1 cellular context compared by ENCODE assay signal in the genomic region with DNA sequence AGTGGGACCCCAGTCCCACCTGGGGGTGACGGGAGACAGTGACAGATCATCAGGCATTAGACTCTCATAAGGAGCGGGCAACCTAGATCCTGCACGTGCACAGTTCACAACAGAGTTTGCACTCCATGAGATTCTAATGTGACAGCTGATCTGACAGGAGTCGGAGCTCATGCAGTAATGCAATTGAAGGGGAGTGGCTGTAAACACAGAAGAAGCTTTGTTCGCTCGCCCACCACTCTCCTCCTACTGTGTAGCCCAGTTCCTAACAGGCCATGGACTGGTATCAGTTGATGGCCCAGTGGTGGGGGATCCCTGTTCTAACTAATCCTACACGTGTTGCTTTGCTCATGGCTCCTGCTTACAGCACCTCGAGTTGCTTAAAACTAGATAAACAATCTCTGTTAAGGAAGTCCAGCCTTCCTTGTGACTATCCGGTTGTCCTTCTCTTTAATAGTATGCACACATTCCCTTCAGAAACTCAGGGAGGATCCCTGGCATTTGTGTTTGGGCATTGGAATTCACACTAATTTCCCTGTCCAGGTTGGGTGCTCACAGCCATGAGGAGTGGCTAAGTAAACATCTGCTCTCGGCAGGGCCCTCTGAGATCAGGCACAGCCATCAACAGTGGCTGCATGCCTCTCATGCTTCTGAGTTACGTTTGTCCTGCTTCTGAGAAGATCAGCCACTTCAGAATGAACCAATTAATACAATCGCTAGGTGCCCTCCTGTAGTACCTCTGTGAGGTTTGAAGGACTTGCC.
TF ChIP-seq lines count a peak whose summit lies in the region.

No MANE protein-coding gene starts in this region.

TF ChIP-seq in HepG2, 621 proteins besides CTCF, POLR2A, EP300 and RAD21:
- TF ChIP-seq REXO4 (CRISPR knock-in tag; IDR thresholded peaks at IDR 0.05; ENCODE audit: borderline replicate concordance), result no peak
- no peak for TF ChIP-seq FOXA1 (IDR thresholded peaks at IDR 0.05)
- peak; percentile 86 for TF ChIP-seq FOXA1 (CRISPR knock-in tag; IDR thresholded peaks at IDR 0.05)
- no peak for TF ChIP-seq ZNF816 (CRISPR knock-in tag; IDR thresholded peaks at IDR 0.05; ENCODE audit: borderline replicate concordance)
- TF ChIP-seq, protein P1, sequence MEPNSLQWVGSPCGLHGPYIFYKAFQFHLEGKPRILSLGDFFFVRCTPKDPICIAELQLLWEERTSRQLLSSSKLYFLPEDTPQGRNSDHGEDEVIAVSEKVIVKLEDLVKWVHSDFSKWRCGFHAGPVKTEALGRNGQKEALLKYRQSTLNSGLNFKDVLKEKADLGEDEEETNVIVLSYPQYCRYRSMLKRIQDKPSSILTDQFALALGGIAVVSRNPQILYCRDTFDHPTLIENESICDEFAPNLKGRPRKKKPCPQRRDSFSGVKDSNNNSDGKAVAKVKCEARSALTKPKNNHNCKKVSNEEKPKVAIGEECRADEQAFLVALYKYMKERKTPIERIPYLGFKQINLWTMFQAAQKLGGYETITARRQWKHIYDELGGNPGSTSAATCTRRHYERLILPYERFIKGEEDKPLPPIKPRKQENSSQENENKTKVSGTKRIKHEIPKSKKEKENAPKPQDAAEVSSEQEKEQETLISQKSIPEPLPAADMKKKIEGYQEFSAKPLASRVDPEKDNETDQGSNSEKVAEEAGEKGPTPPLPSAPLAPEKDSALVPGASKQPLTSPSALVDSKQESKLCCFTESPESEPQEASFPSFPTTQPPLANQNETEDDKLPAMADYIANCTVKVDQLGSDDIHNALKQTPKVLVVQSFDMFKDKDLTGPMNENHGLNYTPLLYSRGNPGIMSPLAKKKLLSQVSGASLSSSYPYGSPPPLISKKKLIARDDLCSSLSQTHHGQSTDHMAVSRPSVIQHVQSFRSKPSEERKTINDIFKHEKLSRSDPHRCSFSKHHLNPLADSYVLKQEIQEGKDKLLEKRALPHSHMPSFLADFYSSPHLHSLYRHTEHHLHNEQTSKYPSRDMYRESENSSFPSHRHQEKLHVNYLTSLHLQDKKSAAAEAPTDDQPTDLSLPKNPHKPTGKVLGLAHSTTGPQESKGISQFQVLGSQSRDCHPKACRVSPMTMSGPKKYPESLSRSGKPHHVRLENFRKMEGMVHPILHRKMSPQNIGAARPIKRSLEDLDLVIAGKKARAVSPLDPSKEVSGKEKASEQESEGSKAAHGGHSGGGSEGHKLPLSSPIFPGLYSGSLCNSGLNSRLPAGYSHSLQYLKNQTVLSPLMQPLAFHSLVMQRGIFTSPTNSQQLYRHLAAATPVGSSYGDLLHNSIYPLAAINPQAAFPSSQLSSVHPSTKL (CRISPR knock-in tag; IDR thresholded peaks at IDR 0.05), result 0 out of 2 replicates have a peak, but pooled peaks have one; percentile 22
- TF ChIP-seq FOXA3 (CRISPR knock-in tag; IDR thresholded peaks at IDR 0.05), result peak; percentile 74
- TF ChIP-seq, protein P2, sequence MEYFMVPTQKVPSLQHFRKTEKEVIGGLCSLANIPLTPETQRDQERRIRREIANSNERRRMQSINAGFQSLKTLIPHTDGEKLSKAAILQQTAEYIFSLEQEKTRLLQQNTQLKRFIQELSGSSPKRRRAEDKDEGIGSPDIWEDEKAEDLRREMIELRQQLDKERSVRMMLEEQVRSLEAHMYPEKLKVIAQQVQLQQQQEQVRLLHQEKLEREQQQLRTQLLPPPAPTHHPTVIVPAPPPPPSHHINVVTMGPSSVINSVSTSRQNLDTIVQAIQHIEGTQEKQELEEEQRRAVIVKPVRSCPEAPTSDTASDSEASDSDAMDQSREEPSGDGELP (IDR thresholded peaks at IDR 0.05; ENCODE audit: borderline replicate concordance, low read depth), result peak; percentile 29; the same call in 1 of the 2 replicates
- TF ChIP-seq SOX6 (IDR thresholded peaks at IDR 0.05), result no peak
- 0 out of 2 replicates have a peak, but pooled peaks have one; percentile 16 for TF ChIP-seq SOX6 (CRISPR knock-in tag; IDR thresholded peaks at IDR 0.05)
- no peak for TF ChIP-seq ZNF549 (CRISPR knock-in tag; IDR thresholded peaks at IDR 0.05)
- TF ChIP-seq TAF1 (CRISPR knock-in tag; IDR thresholded peaks at IDR 0.05), result no peak
- TF ChIP-seq ZNF850 (CRISPR knock-in tag; conservative IDR thresholded peaks at IDR 0.05), result no peak
- TF ChIP-seq ZNF652 (CRISPR knock-in tag; IDR thresholded peaks at IDR 0.05; ENCODE audit: borderline replicate concordance, low read depth), result no peak
- TF ChIP-seq SAP130 (CRISPR knock-in tag; IDR thresholded peaks at IDR 0.05; ENCODE audit: low read depth), result 0 out of 2 replicates have a peak, but pooled peaks have one; percentile 29
- TF ChIP-seq BHLHE40 (IDR thresholded peaks at IDR 0.05; ENCODE audit: low read length), result peak; percentile 58; the same call in 1 of the 2 replicates
